23 cellular contexts compared by ENCODE assay signal in the genomic region with DNA sequence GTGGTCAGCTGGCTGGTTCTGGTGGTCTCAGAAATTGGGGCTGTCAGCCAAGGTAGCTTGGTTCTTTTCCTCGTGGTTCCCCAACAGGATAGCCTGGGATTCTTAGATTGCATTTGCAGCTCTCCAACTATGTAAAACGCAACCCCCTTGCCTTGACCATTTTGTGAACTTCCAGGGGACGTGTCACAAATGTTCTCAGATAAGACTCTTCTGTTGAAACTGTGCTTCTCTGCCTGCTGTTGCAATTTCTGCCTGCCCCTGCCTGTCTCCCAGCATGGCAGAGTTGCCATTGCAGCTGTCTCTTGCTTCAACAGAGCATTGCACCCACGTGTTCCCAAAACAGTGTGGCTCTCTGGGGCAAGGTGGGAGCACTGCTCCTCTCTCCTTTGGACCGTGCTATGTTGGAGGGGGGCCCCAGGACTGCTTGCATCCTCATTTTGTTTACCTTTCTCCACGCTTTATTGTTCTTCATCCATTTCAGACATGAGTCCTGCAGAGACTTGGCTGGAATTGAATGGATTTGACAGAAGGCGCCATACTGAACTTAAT.
"Had no signal": no experiment of that assay in that cellular context is flagged by ENCODE, and none has a peak within 500 bp of the region (broad histone marks: within the 10 kb centered on the region; RNA-seq: fewer than 3 reads in every experiment).

No MANE protein-coding gene starts in this region.

- H3K9me3 Mint-ChIP-seq: activated naive CD8-positive, alpha-beta T cell treated with anti-CD3 and anti-CD28 coated beads for 36 hours; dendritic cell treated with granulocyte-macrophage colony-stimulating factor and Interleukin-4, amounts not matched to agents 40 ng/mL and 50 ng/mL, for 4 days; natural killer cell treated with Interleukin-12 subunit alpha and Interleukin-12 subunit beta and Interleukin-15 and Interleukin-18, amount 100 ng/mL, for 72 hours had no signal

- DNase-seq: activated CD4-positive, alpha-beta T cell treated with anti-CD3 and anti-CD28 coated beads for 4 hours; activated CD4-positive, alpha-beta T cell treated with anti-CD3 and anti-CD28 coated beads, Interleukin-2, amount 50 U/mL, for 4 hours; activated naive CD4-positive, alpha-beta T cell; activated naive CD8-positive, alpha-beta T cell treated with anti-CD3 and anti-CD28 coated beads for 36 hours; activated T-cell treated with anti-CD3 and anti-CD28 coated beads for 4 hours; activated T-cell treated with anti-CD3 and anti-CD28 coated beads, Interleukin-2, amount 50 U/mL, for 72 hours; adrenal gland; central memory CD4-positive, alpha-beta T cell; effector CD4-positive, alpha-beta T cell; gastrocnemius medialis; islet precursor cell; left ventricle myocardium inferior; mucosa of descending colon; right cardiac atrium; stimulated activated CD4-positive, alpha-beta T cell treated with anti-CD3 and anti-CD28 coated beads, Interleukin-15, amount 100 ng/mL, for 24 hours; stimulated activated CD4-positive, alpha-beta T cell treated with anti-CD3 and anti-CD28 coated beads, Interleukin-2, amount 100 ng/mL, for 24 hours; stimulated activated naive CD4-positive, alpha-beta T cell; transverse colon had no signal

- H3K4me1 Mint-ChIP-seq: activated naive CD8-positive, alpha-beta T cell treated with anti-CD3 and anti-CD28 coated beads for 36 hours had no signal

- H3K4me3 ChIP-seq: adrenal gland, gastrocnemius medialis, hepatocyte, left ventricle myocardium inferior, lung, mucosa of descending colon, suprapubic skin, transverse colon had no signal

- H3K36me3 Mint-ChIP-seq: activated naive CD8-positive, alpha-beta T cell treated with anti-CD3 and anti-CD28 coated beads for 36 hours; natural killer cell treated with Interleukin-12 subunit alpha and Interleukin-12 subunit beta and Interleukin-15 and Interleukin-18, amount 100 ng/mL, for 72 hours had no signal

- H3K36me3 ChIP-seq: adrenal gland, gastrocnemius medialis, left ventricle myocardium inferior, suprapubic skin, transverse colon had no signal

- H3K4me1 ChIP-seq: adrenal gland, gastrocnemius medialis, left ventricle myocardium inferior, suprapubic skin, transverse colon had no signal

- H3K27ac ChIP-seq: adrenal gland, gastrocnemius medialis, hepatocyte, left ventricle myocardium inferior, suprapubic skin, transverse colon had no signal

- H3K4me3 Mint-ChIP-seq: activated naive CD8-positive, alpha-beta T cell treated with anti-CD3 and anti-CD28 coated beads for 36 hours; activated T-cell treated with anti-CD3 and anti-CD28 coated beads, Interleukin-2, amount 50 U/mL, for 72 hours; dendritic cell treated with granulocyte-macrophage colony-stimulating factor and Interleukin-4, amounts not matched to agents 40 ng/mL and 50 ng/mL, for 4 days; natural killer cell treated with Interleukin-12 subunit alpha and Interleukin-12 subunit beta and Interleukin-15 and Interleukin-18, amount 100 ng/mL, for 72 hours had no signal

- H3K27me3 Mint-ChIP-seq: dendritic cell treated with granulocyte-macrophage colony-stimulating factor and Interleukin-4, amounts not matched to agents 40 ng/mL and 50 ng/mL, for 4 days had no signal

- H3K9me3 ChIP-seq: adrenal gland, gastrocnemius medialis, mucosa of descending colon, suprapubic skin, transverse colon had no signal

- H3K27ac Mint-ChIP-seq: activated naive CD8-positive, alpha-beta T cell treated with anti-CD3 and anti-CD28 coated beads for 36 hours; activated T-cell treated with anti-CD3 and anti-CD28 coated beads, Interleukin-2, amount 50 U/mL, for 72 hours; dendritic cell treated with granulocyte-macrophage colony-stimulating factor and Interleukin-4, amounts not matched to agents 40 ng/mL and 50 ng/mL, for 4 days; natural killer cell treated with Interleukin-12 subunit alpha and Interleukin-12 subunit beta and Interleukin-15 and Interleukin-18, amount 100 ng/mL, for 72 hours had no signal

- H3K27me3 ChIP-seq: adrenal gland, gastrocnemius medialis, hepatocyte, suprapubic skin, transverse colon had no signal
